ENCODE assay signal across 8 cellular contexts in genomic region chr13:110716235-110716505, GRCh38. TPM values are rescaled to one million over a fixed set of nuclear protein-coding genes. Genes with fewer than 3 reads are reported as not detected.
DNase-seq lines count a peak whose midpoint lies in the region; ATAC-seq and TF ChIP-seq lines count a peak whose summit lies in the region.

No MANE protein-coding gene starts in this region.

- H3K27me3 ChIP-seq in RWPE2 (ENCODE audit: insufficient read depth, poor library complexity, severe bottlenecking), result no peaks in the 10 kb centered on the region

- TF ChIP-seq CTCF in RWPE2 (IDR thresholded peaks at IDR 0.05; ENCODE audit: poor library complexity, severe bottlenecking) (no peak), epithelial cell of esophagus (IDR thresholded peaks at IDR 0.05; ENCODE audit: insufficient read depth, low read depth, low read length, missing control alignments) (peak; percentile 0)

- H3K36me3 Mint-ChIP-seq in naive thymus-derived CD8-positive, alpha-beta T cell, result peaks cover 0 to 14% (median 7%) of the 10 kb centered on the region in 3 donors

- DNase-seq in NCI-H2029 (lab: John Stamatoyannopoulos, UW), result peak; percentile 9
- no peak for DNase-seq in NCI-H2029 treated with DMSO at 0.1 percent for 48 hours (lab: John Stamatoyannopoulos, UW)
- DNase-seq in RWPE2 (ENCODE audit: low spot score), result no peak
- DNase-seq in epithelial cell of esophagus (ENCODE audit: low read depth), result peak; percentile 26
- peak in 1 of 10 donors; percentile 21 for DNase-seq in naive thymus-derived CD8-positive, alpha-beta T cell
- no peak for DNase-seq in occipital lobe (lab: John Stamatoyannopoulos, UW)
- DNase-seq in NCI-H1092 treated with DMSO at 0.1 percent for 48 hours (lab: John Stamatoyannopoulos, UW), result no peak

- H3K27me3 Mint-ChIP-seq in naive thymus-derived CD8-positive, alpha-beta T cell, result peaks cover 0 to 4% (median 0%) of the 10 kb centered on the region in 5 donors

- ATAC-seq in RWPE2 (ENCODE audit: low read depth) (no peak), HG03378 (IDR thresholded peaks at IDR 0.05; ENCODE audit: unreplicated experiment) (no peak)
- ATAC-seq in naive thymus-derived CD8-positive, alpha-beta T cell, result no peak

- H3K4me1 Mint-ChIP-seq in naive thymus-derived CD8-positive, alpha-beta T cell, result peaks cover 15 to 46% (median 38%) of the 10 kb centered on the region in 4 donors

- POLR2A ChIA-PET in naive thymus-derived CD8-positive, alpha-beta T cell (lab: Charles Lee), result interaction anchor here (1.2 to 4.2 kb wide), 5 partner anchors 12 to 198 kb away, joined by 3 to 63 read pairs (median 6); partner anchors contain the start of genes ANKRD10 and CARS2

- peak overlapping the region; percentile 24 for H3K27ac ChIP-seq in RWPE2 (ENCODE audit: poor library complexity, severe bottlenecking)

- peak overlapping the region; percentile 14 to 99 (median 98) for H3K27ac Mint-ChIP-seq in naive thymus-derived CD8-positive, alpha-beta T cell

- peaks cover 0 to 4% (median 0%) of the 10 kb centered on the region in 9 donors for H3K9me3 Mint-ChIP-seq in naive thymus-derived CD8-positive, alpha-beta T cell

- peaks cover 10% of the 10 kb centered on the region for H3K36me3 ChIP-seq in RWPE2 (ENCODE audit: low read depth)

- peak overlapping the region; percentile 92 to 100 (median 99) for H3K4me3 Mint-ChIP-seq in naive thymus-derived CD8-positive, alpha-beta T cell

- H3K4me1 ChIP-seq in RWPE2 (ENCODE audit: insufficient read depth, poor library complexity, severe bottlenecking), result peaks cover 4% of the 10 kb centered on the region

- no peaks in the 10 kb centered on the region for H3K9me3 ChIP-seq in RWPE2 (ENCODE audit: severe bottlenecking)

- H3K4me3 ChIP-seq in RWPE2 (ENCODE audit: severe bottlenecking), result peak overlapping the region; percentile 79
- peak overlapping the region; percentile 84 for H3K4me3 ChIP-seq in epithelial cell of esophagus (ENCODE audit: low read length)

RNA-seq across cellular contexts. Expression of gene ING1, which starts 2.7 kb away (rescaled TPM):
- 10 to 100 TPM; 22.5 to 23.9 TPM for total RNA-seq in naive thymus-derived CD8-positive, alpha-beta T cell
- 10 to 100 TPM in 2 of 3 donors, 1 to 10 TPM in 1; 7.9 to 17.5 (median 10.7) TPM for polyA plus RNA-seq in naive thymus-derived CD8-positive, alpha-beta T cell
- 19.0 TPM for total RNA-seq in occipital lobe

RNA-seq across cellular contexts. Expression of gene CARS2, which starts 10.3 kb away (rescaled TPM):
- total RNA-seq in naive thymus-derived CD8-positive, alpha-beta T cell, result 100 to 1,000 TPM; 110 to 124 TPM
- polyA plus RNA-seq in naive thymus-derived CD8-positive, alpha-beta T cell, result 10 to 100 TPM; 35.9 to 47.1 (median 44.0) TPM
- 56.9 TPM for total RNA-seq in occipital lobe

Comparison
In these comparisons a context has a peak if more than half of its experiments do, and no peak if none do; other contexts are left out.
1. DNase-seq: peak in NCI-H2029 (single experiment) and epithelial cell of esophagus (single experiment); none in NCI-H2029 treated with DMSO at 0.1 percent for 48 hours (single experiment), RWPE2 (single experiment), occipital lobe (single experiment) and NCI-H1092 treated with DMSO at 0.1 percent for 48 hours (single experiment).